ENCODE assay signal across 8 cellular contexts in genomic region chrX:15942307-15942706, GRCh38.
"Had no signal": no experiment of that assay in that cellular context is flagged by ENCODE, and none has a peak within 500 bp of the region (broad histone marks: within the 10 kb centered on the region; RNA-seq: fewer than 3 reads in every experiment).

No MANE protein-coding gene starts in this region.

- H3K36me3 ChIP-seq: HAP-1 had no signal

- ATAC-seq: HCT116 had no signal

- H3K4me3 ChIP-seq: GM23248, HAP-1 had no signal

- DNase-seq: GM23248, GOT3, H7, HFFc6, KG1 had no signal

- H3K9ac ChIP-seq: GM23248 had no signal

- H3K27ac ChIP-seq: GM23248, HL-60 had no signal

- H3K9me3 ChIP-seq: HAP-1 had no signal

- H2AFZ ChIP-seq: GM23248 had no signal
